In genomic region chr16:29824589-29825144, GRCh38 we compare ENCODE assay signal across 7 cellular contexts.
DNase-seq lines count a peak whose midpoint lies in the region; ATAC-seq lines count a peak whose summit lies in the region.
"Had no signal": no experiment of that assay in that cellular context is flagged by ENCODE, and none has a peak within 500 bp of the region (broad histone marks: within the 10 kb centered on the region; RNA-seq: fewer than 3 reads in every experiment).

No MANE protein-coding gene starts in this region.

- peak overlapping the region; percentile 26 for H3K27ac ChIP-seq in KOPT-K1 (ENCODE audit: low read depth, low read length, poor library complexity, severe bottlenecking)
- H3K27ac ChIP-seq in rectal smooth muscle tissue (ENCODE audit: low read depth, low read length), result peak overlapping the region; percentile 62
- H3K27ac ChIP-seq: HL-60 had no signal

- no peaks in the 10 kb centered on the region for H3K9me3 ChIP-seq in KOPT-K1 (ENCODE audit: insufficient read depth, low read length, poor library complexity, severe bottlenecking)

- H3K4me3 Mint-ChIP-seq in central memory CD8-positive, alpha-beta T cell, result peak overlapping the region; percentile 72

- H3K27me3 Mint-ChIP-seq in central memory CD8-positive, alpha-beta T cell, result no peaks in the 10 kb centered on the region

- peaks cover 17% of the 10 kb centered on the region for H3K36me3 ChIP-seq in KOPT-K1 (ENCODE audit: insufficient read depth, low read length)
- no peaks in the 10 kb centered on the region for H3K36me3 ChIP-seq in rectal smooth muscle tissue (ENCODE audit: control insufficient read depth, insufficient read depth, low read length)

- no peak for ATAC-seq in central memory CD8-positive, alpha-beta T cell (replicated peaks; ENCODE audit: extremely low read depth, poor library complexity, severe bottlenecking)
- no peak for ATAC-seq in GM18511 (IDR thresholded peaks at IDR 0.05; ENCODE audit: unreplicated experiment)
- no peak for ATAC-seq in GM21723 (IDR thresholded peaks at IDR 0.05; ENCODE audit: unreplicated experiment)

- H3K27ac Mint-ChIP-seq in central memory CD8-positive, alpha-beta T cell (ENCODE audit: low read depth), result peak overlapping the region; percentile 79

- no peak overlapping the region for H3K9ac ChIP-seq in rectal smooth muscle tissue (ENCODE audit: low read length)

- no peaks in the 10 kb centered on the region for H3K27me3 ChIP-seq in rectal smooth muscle tissue (ENCODE audit: control insufficient read depth, insufficient read depth, low read length)

- DNase-seq in central memory CD8-positive, alpha-beta T cell (ENCODE audit: low spot score in 2 of 2), result no peak
- no peak for DNase-seq in NCI-H345 treated with DMSO at 0.1 percent for 48 hours (lab: John Stamatoyannopoulos, UW; ENCODE audit: unreplicated experiment)

- no peaks in the 10 kb centered on the region for H3K9me3 Mint-ChIP-seq in central memory CD8-positive, alpha-beta T cell

- peaks cover 33% of the 10 kb centered on the region for H3K4me1 ChIP-seq in rectal smooth muscle tissue (ENCODE audit: control insufficient read depth, insufficient read depth, low read length)

- H3K4me3 ChIP-seq in rectal smooth muscle tissue (ENCODE audit: low read length), result peak overlapping the region; percentile 6

- peaks cover 40% of the 10 kb centered on the region for H3K4me1 Mint-ChIP-seq in central memory CD8-positive, alpha-beta T cell

- H3K36me3 Mint-ChIP-seq in central memory CD8-positive, alpha-beta T cell (ENCODE audit: insufficient read depth), result peaks cover 17% of the 10 kb centered on the region
